11 cellular contexts compared by ENCODE assay signal in genomic region chr15:68376447-68377060, GRCh38. TPM values are rescaled to one million over a fixed set of nuclear protein-coding genes. Genes with fewer than 3 reads are reported as not detected.
"Had no signal": no experiment of that assay in that cellular context is flagged by ENCODE, and none has a peak within 500 bp of the region (broad histone marks: within the 10 kb centered on the region; RNA-seq: fewer than 3 reads in every experiment).

No MANE protein-coding gene starts in this region.

- DNase-seq: activated CD4-positive, alpha-beta T cell treated with anti-CD3 and anti-CD28 coated beads for 48 hours; amygdala; cerebellar nuclear complex; dorsolateral prefrontal cortex; foreskin keratinocyte; stimulated activated CD4-positive, alpha-beta T cell treated with anti-CD3 and anti-CD28 coated beads, Interleukin-4, amount 100 ng/mL, for 4 hours; T-cell; T1000; thyroid gland; WERI-Rb-1 had no signal

- H3K27ac ChIP-seq: dorsolateral prefrontal cortex, foreskin keratinocyte, thyroid gland, WERI-Rb-1 had no signal

- H3K4me1 ChIP-seq: foreskin keratinocyte, thyroid gland had no signal

- H3K9me3 ChIP-seq: thyroid gland had no signal

- H3K36me3 ChIP-seq: thyroid gland, WERI-Rb-1 had no signal

- ATAC-seq: foreskin keratinocyte; natural killer cell treated with Interleukin-12 subunit alpha and Interleukin-12 subunit beta and Interleukin-15 and Interleukin-18, amount 100 ng/mL, for 72 hours; T-cell had no signal

- H3K27me3 ChIP-seq: dorsolateral prefrontal cortex, thyroid gland had no signal

- H3K4me3 ChIP-seq: dorsolateral prefrontal cortex, thyroid gland had no signal

RNA-seq across cellular contexts. Expression of gene ITGA11, which starts 55.4 kb away (rescaled TPM):
- total RNA-seq: foreskin keratinocyte had no signal
